Comparison of ENCODE assay signal across 2 cellular contexts in genomic region chr4:123127218-123127617, GRCh38.
TF ChIP-seq lines count a peak whose summit lies in the region.

No MANE protein-coding gene starts in this region.

TF ChIP-seq in SK-N-SH treated with all-trans-retinoic acid at 6 μM for 48 hours, 23 proteins besides CTCF, POLR2A, EP300 and RAD21 (continued from another document):
- TF ChIP-seq CSRNP3 (CRISPR knock-in tag; IDR thresholded peaks at IDR 0.05) (no peak), ZNF70 (CRISPR knock-in tag; IDR thresholded peaks at IDR 0.05) (no peak), OSR1 (CRISPR knock-in tag; IDR thresholded peaks at IDR 0.05) (no peak), ARNTL (CRISPR knock-in tag; IDR thresholded peaks at IDR 0.05; ENCODE audit: borderline replicate concordance, low read depth) (no peak), ESRRG (CRISPR knock-in tag; IDR thresholded peaks at IDR 0.05) (no peak), CSDC2 (CRISPR knock-in tag; IDR thresholded peaks at IDR 0.05) (no peak), TCF4 (CRISPR knock-in tag; IDR thresholded peaks at IDR 0.05; ENCODE audit: borderline replicate concordance) (no peak), ZC3H10 (CRISPR knock-in tag; IDR thresholded peaks at IDR 0.05) (no peak), RARB (CRISPR knock-in tag; IDR thresholded peaks at IDR 0.05) (no peak), GLIS3 (CRISPR knock-in tag; IDR thresholded peaks at IDR 0.05) (no peak), PPARA (CRISPR knock-in tag; IDR thresholded peaks at IDR 0.05; ENCODE audit: borderline replicate concordance) (no peak)
- TF ChIP-seq, protein P1, sequence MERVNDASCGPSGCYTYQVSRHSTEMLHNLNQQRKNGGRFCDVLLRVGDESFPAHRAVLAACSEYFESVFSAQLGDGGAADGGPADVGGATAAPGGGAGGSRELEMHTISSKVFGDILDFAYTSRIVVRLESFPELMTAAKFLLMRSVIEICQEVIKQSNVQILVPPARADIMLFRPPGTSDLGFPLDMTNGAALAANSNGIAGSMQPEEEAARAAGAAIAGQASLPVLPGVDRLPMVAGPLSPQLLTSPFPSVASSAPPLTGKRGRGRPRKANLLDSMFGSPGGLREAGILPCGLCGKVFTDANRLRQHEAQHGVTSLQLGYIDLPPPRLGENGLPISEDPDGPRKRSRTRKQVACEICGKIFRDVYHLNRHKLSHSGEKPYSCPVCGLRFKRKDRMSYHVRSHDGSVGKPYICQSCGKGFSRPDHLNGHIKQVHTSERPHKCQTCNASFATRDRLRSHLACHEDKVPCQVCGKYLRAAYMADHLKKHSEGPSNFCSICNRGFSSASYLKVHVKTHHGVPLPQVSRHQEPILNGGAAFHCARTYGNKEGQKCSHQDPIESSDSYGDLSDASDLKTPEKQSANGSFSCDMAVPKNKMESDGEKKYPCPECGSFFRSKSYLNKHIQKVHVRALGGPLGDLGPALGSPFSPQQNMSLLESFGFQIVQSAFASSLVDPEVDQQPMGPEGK (CRISPR knock-in tag; IDR thresholded peaks at IDR 0.05; ENCODE audit: borderline replicate concordance) = no peak

TF ChIP-seq in GM23338, 12 proteins besides CTCF, POLR2A, EP300 and RAD21 (continued from another document):
- TF ChIP-seq, protein P2, sequence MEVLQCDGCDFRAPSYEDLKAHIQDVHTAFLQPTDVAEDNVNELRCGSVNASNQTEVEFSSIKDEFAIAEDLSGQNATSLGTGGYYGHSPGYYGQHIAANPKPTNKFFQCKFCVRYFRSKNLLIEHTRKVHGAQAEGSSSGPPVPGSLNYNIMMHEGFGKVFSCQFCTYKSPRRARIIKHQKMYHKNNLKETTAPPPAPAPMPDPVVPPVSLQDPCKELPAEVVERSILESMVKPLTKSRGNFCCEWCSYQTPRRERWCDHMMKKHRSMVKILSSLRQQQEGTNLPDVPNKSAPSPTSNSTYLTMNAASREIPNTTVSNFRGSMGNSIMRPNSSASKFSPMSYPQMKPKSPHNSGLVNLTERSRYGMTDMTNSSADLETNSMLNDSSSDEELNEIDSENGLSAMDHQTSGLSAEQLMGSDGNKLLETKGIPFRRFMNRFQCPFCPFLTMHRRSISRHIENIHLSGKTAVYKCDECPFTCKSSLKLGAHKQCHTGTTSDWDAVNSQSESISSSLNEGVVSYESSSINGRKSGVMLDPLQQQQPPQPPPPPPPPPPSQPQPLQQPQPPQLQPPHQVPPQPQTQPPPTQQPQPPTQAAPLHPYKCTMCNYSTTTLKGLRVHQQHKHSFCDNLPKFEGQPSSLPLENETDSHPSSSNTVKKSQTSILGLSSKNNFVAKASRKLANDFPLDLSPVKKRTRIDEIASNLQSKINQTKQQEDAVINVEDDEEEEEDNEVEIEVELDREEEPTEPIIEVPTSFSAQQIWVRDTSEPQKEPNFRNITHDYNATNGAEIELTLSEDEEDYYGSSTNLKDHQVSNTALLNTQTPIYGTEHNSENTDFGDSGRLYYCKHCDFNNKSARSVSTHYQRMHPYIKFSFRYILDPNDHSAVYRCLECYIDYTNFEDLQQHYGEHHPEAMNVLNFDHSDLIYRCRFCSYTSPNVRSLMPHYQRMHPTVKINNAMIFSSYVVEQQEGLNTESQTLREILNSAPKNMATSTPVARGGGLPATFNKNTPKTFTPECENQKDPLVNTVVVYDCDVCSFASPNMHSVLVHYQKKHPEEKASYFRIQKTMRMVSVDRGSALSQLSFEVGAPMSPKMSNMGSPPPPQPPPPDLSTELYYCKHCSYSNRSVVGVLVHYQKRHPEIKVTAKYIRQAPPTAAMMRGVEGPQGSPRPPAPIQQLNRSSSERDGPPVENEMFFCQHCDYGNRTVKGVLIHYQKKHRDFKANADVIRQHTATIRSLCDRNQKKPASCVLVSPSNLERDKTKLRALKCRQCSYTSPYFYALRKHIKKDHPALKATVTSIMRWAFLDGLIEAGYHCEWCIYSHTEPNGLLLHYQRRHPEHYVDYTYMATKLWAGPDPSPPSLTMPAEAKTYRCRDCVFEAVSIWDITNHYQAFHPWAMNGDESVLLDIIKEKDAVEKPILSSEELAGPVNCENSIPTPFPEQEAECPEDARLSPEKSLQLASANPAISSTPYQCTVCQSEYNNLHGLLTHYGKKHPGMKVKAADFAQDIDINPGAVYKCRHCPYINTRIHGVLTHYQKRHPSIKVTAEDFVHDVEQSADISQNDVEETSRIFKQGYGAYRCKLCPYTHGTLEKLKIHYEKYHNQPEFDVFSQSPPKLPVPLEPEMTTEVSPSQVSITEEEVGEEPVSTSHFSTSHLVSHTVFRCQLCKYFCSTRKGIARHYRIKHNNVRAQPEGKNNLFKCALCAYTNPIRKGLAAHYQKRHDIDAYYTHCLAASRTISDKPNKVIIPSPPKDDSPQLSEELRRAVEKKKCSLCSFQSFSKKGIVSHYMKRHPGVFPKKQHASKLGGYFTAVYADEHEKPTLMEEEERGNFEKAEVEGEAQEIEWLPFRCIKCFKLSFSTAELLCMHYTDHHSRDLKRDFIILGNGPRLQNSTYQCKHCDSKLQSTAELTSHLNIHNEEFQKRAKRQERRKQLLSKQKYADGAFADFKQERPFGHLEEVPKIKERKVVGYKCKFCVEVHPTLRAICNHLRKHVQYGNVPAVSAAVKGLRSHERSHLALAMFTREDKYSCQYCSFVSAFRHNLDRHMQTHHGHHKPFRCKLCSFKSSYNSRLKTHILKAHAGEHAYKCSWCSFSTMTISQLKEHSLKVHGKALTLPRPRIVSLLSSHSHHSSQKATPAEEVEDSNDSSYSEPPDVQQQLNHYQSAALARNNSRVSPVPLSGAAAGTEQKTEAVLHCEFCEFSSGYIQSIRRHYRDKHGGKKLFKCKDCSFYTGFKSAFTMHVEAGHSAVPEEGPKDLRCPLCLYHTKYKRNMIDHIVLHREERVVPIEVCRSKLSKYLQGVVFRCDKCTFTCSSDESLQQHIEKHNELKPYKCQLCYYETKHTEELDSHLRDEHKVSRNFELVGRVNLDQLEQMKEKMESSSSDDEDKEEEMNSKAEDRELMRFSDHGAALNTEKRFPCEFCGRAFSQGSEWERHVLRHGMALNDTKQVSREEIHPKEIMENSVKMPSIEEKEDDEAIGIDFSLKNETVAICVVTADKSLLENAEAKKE (CRISPR knock-in tag; IDR thresholded peaks at IDR 0.05) = no peak
- TF ChIP-seq JUNB (IDR thresholded peaks at IDR 0.05; ENCODE audit: unreplicated experiment) = no peak
- TF ChIP-seq EZH2 (IDR thresholded peaks at IDR 0.05; ENCODE audit: low read depth, unreplicated experiment) = no peak
- no peak for TF ChIP-seq NANOG (IDR thresholded peaks at IDR 0.05; ENCODE audit: borderline replicate concordance)
- no peak for TF ChIP-seq POLR2AphosphoS5 (IDR thresholded peaks at IDR 0.05; ENCODE audit: low read depth)
- no peak for TF ChIP-seq EZH2phosphoT487 (IDR thresholded peaks at IDR 0.05; ENCODE audit: unreplicated experiment)
- TF ChIP-seq ETS1 (IDR thresholded peaks at IDR 0.05) = no peak
- TF ChIP-seq STAT1 (IDR thresholded peaks at IDR 0.05; ENCODE audit: unreplicated experiment) = no peak
